In the genomic region with DNA sequence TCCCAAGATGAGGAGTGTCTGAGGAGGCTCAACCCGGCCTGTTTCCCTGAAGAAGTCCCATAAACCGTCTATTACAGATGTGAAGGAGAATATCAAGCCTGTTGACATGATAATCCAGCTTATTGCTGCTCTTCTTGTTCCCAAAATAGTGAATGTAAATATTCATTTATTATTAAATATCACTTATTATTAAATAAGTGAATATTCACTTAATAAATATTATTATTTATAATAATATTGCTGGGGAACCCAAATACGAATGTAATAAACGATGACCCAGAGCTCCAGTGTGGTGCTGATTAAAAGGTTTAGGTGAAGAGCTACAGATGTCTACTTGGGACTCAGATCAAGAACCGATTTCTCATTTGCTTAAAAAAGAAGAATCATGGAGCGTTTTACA, we compare ENCODE assay signal across 1 cellular context.
TF ChIP-seq lines count a peak whose summit lies in the region.

No MANE protein-coding gene starts in this region.

TF ChIP-seq in HepG2, 621 proteins besides CTCF, POLR2A, EP300 and RAD21:
- TF ChIP-seq, protein P1, sequence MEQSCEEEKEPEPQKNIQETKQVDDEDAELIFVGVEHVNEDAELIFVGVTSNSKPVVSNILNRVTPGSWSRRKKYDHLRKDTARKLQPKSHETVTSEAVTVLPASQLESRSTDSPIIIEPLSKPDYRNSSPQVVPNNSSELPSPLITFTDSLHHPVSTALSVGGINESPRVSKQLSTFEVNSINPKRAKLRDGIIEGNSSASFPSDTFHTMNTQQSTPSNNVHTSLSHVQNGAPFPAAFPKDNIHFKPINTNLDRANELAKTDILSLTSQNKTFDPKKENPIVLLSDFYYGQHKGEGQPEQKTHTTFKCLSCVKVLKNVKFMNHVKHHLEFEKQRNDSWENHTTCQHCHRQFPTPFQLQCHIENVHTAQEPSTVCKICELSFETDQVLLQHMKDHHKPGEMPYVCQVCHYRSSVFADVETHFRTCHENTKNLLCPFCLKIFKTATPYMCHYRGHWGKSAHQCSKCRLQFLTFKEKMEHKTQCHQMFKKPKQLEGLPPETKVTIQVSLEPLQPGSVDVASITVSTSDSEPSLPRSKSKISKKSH (CRISPR knock-in tag; IDR thresholded peaks at IDR 0.05; ENCODE audit: borderline replicate concordance) = no peak
- TF ChIP-seq TBX3 (IDR thresholded peaks at IDR 0.05; ENCODE audit: borderline replicate concordance) (no peak), ARID2 (CRISPR knock-in tag; IDR thresholded peaks at IDR 0.05; ENCODE audit: borderline replicate concordance) (no peak), ZNF207 (IDR thresholded peaks at IDR 0.05; ENCODE audit: borderline replicate concordance) (no peak)
